1 cellular context compared by ENCODE assay signal in genomic region chr12:107891967-107892366, GRCh38.
TF ChIP-seq lines count a peak whose summit lies in the region.

No MANE protein-coding gene starts in this region.

TF ChIP-seq in K562, 482 proteins besides CTCF, POLR2A, EP300 and RAD21 (continued from another document):
- TF ChIP-seq, protein P1, sequence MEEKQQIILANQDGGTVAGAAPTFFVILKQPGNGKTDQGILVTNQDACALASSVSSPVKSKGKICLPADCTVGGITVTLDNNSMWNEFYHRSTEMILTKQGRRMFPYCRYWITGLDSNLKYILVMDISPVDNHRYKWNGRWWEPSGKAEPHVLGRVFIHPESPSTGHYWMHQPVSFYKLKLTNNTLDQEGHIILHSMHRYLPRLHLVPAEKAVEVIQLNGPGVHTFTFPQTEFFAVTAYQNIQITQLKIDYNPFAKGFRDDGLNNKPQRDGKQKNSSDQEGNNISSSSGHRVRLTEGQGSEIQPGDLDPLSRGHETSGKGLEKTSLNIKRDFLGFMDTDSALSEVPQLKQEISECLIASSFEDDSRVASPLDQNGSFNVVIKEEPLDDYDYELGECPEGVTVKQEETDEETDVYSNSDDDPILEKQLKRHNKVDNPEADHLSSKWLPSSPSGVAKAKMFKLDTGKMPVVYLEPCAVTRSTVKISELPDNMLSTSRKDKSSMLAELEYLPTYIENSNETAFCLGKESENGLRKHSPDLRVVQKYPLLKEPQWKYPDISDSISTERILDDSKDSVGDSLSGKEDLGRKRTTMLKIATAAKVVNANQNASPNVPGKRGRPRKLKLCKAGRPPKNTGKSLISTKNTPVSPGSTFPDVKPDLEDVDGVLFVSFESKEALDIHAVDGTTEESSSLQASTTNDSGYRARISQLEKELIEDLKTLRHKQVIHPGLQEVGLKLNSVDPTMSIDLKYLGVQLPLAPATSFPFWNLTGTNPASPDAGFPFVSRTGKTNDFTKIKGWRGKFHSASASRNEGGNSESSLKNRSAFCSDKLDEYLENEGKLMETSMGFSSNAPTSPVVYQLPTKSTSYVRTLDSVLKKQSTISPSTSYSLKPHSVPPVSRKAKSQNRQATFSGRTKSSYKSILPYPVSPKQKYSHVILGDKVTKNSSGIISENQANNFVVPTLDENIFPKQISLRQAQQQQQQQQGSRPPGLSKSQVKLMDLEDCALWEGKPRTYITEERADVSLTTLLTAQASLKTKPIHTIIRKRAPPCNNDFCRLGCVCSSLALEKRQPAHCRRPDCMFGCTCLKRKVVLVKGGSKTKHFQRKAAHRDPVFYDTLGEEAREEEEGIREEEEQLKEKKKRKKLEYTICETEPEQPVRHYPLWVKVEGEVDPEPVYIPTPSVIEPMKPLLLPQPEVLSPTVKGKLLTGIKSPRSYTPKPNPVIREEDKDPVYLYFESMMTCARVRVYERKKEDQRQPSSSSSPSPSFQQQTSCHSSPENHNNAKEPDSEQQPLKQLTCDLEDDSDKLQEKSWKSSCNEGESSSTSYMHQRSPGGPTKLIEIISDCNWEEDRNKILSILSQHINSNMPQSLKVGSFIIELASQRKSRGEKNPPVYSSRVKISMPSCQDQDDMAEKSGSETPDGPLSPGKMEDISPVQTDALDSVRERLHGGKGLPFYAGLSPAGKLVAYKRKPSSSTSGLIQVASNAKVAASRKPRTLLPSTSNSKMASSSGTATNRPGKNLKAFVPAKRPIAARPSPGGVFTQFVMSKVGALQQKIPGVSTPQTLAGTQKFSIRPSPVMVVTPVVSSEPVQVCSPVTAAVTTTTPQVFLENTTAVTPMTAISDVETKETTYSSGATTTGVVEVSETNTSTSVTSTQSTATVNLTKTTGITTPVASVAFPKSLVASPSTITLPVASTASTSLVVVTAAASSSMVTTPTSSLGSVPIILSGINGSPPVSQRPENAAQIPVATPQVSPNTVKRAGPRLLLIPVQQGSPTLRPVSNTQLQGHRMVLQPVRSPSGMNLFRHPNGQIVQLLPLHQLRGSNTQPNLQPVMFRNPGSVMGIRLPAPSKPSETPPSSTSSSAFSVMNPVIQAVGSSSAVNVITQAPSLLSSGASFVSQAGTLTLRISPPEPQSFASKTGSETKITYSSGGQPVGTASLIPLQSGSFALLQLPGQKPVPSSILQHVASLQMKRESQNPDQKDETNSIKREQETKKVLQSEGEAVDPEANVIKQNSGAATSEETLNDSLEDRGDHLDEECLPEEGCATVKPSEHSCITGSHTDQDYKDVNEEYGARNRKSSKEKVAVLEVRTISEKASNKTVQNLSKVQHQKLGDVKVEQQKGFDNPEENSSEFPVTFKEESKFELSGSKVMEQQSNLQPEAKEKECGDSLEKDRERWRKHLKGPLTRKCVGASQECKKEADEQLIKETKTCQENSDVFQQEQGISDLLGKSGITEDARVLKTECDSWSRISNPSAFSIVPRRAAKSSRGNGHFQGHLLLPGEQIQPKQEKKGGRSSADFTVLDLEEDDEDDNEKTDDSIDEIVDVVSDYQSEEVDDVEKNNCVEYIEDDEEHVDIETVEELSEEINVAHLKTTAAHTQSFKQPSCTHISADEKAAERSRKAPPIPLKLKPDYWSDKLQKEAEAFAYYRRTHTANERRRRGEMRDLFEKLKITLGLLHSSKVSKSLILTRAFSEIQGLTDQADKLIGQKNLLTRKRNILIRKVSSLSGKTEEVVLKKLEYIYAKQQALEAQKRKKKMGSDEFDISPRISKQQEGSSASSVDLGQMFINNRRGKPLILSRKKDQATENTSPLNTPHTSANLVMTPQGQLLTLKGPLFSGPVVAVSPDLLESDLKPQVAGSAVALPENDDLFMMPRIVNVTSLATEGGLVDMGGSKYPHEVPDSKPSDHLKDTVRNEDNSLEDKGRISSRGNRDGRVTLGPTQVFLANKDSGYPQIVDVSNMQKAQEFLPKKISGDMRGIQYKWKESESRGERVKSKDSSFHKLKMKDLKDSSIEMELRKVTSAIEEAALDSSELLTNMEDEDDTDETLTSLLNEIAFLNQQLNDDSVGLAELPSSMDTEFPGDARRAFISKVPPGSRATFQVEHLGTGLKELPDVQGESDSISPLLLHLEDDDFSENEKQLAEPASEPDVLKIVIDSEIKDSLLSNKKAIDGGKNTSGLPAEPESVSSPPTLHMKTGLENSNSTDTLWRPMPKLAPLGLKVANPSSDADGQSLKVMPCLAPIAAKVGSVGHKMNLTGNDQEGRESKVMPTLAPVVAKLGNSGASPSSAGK (IDR thresholded peaks at IDR 0.05), result no peak
- TF ChIP-seq ZNF165 (CRISPR knock-in tag; IDR thresholded peaks at IDR 0.05; ENCODE audit: borderline replicate concordance) (no peak), MAFG (tag; conservative IDR thresholded peaks at IDR 0.05) (0 out of 2 replicates have a peak, but pooled peaks have one; percentile 22), CREM (IDR thresholded peaks at IDR 0.05; ENCODE audit: low read depth) (peak; percentile 46; the same call in 1 of the 2 replicates), CTBP1 (IDR thresholded peaks at IDR 0.05; ENCODE audit: borderline replicate concordance) (0 out of 2 replicates have a peak, but pooled peaks have one; percentile 21), SMAD2 (IDR thresholded peaks at IDR 0.05; ENCODE audit: low read depth, low read length) (no peak), RB1 (IDR thresholded peaks at IDR 0.05; ENCODE audit: low read depth) (0 out of 2 replicates have a peak, but pooled peaks have one; percentile 21), E2F4 (CRISPR knock-in tag; IDR thresholded peaks at IDR 0.05; ENCODE audit: low read depth) (no peak), ZFP36 (IDR thresholded peaks at IDR 0.05; ENCODE audit: low read depth, low read length, partially characterized antibody) (no peak), SIN3A (IDR thresholded peaks at IDR 0.05; ENCODE audit: borderline replicate concordance in 2 of 2, control insufficient read depth in 1 of 2, low read depth in 2 of 2, low read length in 2 of 2) (no peak), C11orf30 (IDR thresholded peaks at IDR 0.05; ENCODE audit: low read depth) (peak; percentile 30; the same call in 1 of the 2 replicates), NFE2 (IDR thresholded peaks at IDR 0.05; ENCODE audit: low read depth) (0 out of 2 replicates have a peak, but pooled peaks have one; percentile 28)
- TF ChIP-seq, protein P2, sequence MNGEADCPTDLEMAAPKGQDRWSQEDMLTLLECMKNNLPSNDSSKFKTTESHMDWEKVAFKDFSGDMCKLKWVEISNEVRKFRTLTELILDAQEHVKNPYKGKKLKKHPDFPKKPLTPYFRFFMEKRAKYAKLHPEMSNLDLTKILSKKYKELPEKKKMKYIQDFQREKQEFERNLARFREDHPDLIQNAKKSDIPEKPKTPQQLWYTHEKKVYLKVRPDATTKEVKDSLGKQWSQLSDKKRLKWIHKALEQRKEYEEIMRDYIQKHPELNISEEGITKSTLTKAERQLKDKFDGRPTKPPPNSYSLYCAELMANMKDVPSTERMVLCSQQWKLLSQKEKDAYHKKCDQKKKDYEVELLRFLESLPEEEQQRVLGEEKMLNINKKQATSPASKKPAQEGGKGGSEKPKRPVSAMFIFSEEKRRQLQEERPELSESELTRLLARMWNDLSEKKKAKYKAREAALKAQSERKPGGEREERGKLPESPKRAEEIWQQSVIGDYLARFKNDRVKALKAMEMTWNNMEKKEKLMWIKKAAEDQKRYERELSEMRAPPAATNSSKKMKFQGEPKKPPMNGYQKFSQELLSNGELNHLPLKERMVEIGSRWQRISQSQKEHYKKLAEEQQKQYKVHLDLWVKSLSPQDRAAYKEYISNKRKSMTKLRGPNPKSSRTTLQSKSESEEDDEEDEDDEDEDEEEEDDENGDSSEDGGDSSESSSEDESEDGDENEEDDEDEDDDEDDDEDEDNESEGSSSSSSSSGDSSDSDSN (IDR thresholded peaks at IDR 0.05; ENCODE audit: borderline replicate concordance in 1 of 2, low read depth in 2 of 2, low read length in 2 of 2), result no peak
